30 cellular contexts compared by ENCODE assay signal in the genomic region with DNA sequence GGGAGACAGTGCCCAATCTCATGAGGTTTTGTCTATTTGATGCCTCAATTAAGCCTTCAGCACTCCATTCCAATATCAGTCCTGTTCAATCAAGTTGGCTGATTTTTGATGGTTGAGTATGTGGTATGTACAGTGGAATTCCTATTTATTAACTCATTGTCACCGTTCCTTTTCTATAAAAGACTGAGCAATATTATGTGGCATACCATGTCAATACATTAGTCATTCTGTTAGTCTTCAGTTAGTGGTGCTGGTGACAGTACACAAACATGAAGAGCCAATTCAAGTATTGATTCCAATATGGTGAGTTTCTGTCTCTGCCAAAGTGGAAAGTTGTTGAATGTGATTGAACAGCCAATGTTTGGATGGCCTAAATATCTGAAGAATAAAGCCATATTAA.
"Had no signal": no experiment of that assay in that cellular context is flagged by ENCODE, and none has a peak within 500 bp of the region (broad histone marks: within the 10 kb centered on the region; RNA-seq: fewer than 3 reads in every experiment).

No MANE protein-coding gene starts in this region.

- H3K4me3 ChIP-seq: MG63, Peyer's patch, SJSA1 had no signal

- H3K9me2 ChIP-seq: SK-N-SH had no signal

- H3K36me3 ChIP-seq: MG63, Peyer's patch, SJSA1 had no signal

- H3K4me2 ChIP-seq: SK-N-SH had no signal

- DNase-seq: Kasumi-1, MG63, NCI-H1048, NCI-H1092 treated with DMSO at 0.1 percent for 48 hours, NCI-H1105 treated with DMSO at 0.1 percent for 48 hours, NCI-H1417, NCI-H1436, NCI-H146, NCI-H1694, NCI-H187, NCI-H1930, NCI-H2029 treated with DMSO at 0.1 percent for 48 hours, NCI-H2081 treated with DMSO at 0.1 percent for 48 hours, NCI-H2107, NCI-H2171, NCI-H226, NCI-H446 treated with DMSO at 0.1 percent for 48 hours, NCI-H510A, NCI-H524, NCI-H526, NCI-H69, NCI-H748 treated with DMSO at 0.1 percent for 48 hours, NCI-H82, Peyer's patch, Right ventricle myocardium superior, RPMI8226, SHP77 treated with DMSO at 0.1 percent for 48 hours, SK-N-SH, SW 1271 had no signal

- H3K9ac ChIP-seq: SK-N-SH had no signal

- H3K27me3 ChIP-seq: MG63, Peyer's patch, SJSA1 had no signal

- H3K4me1 ChIP-seq: Peyer's patch, SJSA1 had no signal

- H3K9me3 ChIP-seq: MG63, Peyer's patch, SJSA1, SK-N-SH had no signal

- H3K27ac ChIP-seq: Peyer's patch, SJSA1 had no signal
